Comparison of ENCODE assay signal across 25 cellular contexts in genomic region chr2:85283641-85284040, GRCh38.
"Had no signal": no experiment of that assay in that cellular context is flagged by ENCODE, and none has a peak within 500 bp of the region (broad histone marks: within the 10 kb centered on the region; RNA-seq: fewer than 3 reads in every experiment).

No MANE protein-coding gene starts in this region.

- H3K27ac ChIP-seq: dorsolateral prefrontal cortex, epithelial cell of prostate, gastrocnemius medialis, neutrophil, parathyroid adenoma, stomach, thyroid gland, vagina had no signal

- H3K4me3 Mint-ChIP-seq: naive thymus-derived CD8-positive, alpha-beta T cell; nephron progenitor cell; stimulated activated effector memory CD8-positive, alpha-beta T cell treated with anti-CD3 and anti-CD28 coated beads, Interleukin-12 subunit alpha, Interleukin-12 subunit beta, amount 100 ng/mL, for 72 hours had no signal

- H3K4me3 ChIP-seq: dorsolateral prefrontal cortex, gastrocnemius medialis, smooth muscle cell, stomach, thyroid gland, vagina had no signal

- ATAC-seq: esophagus mucosa; gastrocnemius medialis; left lobe of liver; naive thymus-derived CD8-positive, alpha-beta T cell; sciatic nerve; stimulated activated effector memory CD8-positive, alpha-beta T cell treated with anti-CD3 and anti-CD28 coated beads, Interleukin-12 subunit alpha, Interleukin-12 subunit beta, amount 100 ng/mL, for 72 hours had no signal

- H3K27me3 Mint-ChIP-seq: naive thymus-derived CD8-positive, alpha-beta T cell; progenitor cell of endocrine pancreas had no signal

- H3K36me3 Mint-ChIP-seq: naive thymus-derived CD8-positive, alpha-beta T cell; stimulated activated effector memory CD8-positive, alpha-beta T cell treated with anti-CD3 and anti-CD28 coated beads, Interleukin-12 subunit alpha, Interleukin-12 subunit beta, amount 100 ng/mL, for 72 hours had no signal

- DNase-seq: dorsolateral prefrontal cortex; effector CD4-positive, alpha-beta T cell; gastrocnemius medialis; head of caudate nucleus; kidney; mesenchymal stem cell; naive thymus-derived CD8-positive, alpha-beta T cell; nephron progenitor cell; stimulated activated CD4-positive, alpha-beta T cell treated with anti-CD3 and anti-CD28 coated beads, Interleukin-12 subunit alpha, Interleukin-12 subunit beta, amount 100 ng/mL, for 4 hours; stimulated activated CD4-positive, alpha-beta T cell treated with anti-CD3 and anti-CD28 coated beads, Interleukin-2, amount 100 ng/mL, for 24 hours; stimulated activated CD4-positive, alpha-beta T cell treated with anti-CD3 and anti-CD28 coated beads, Interleukin-4, amount 100 ng/mL, for 24 hours; stimulated activated naive CD4-positive, alpha-beta T cell treated with Interleukin-2 at 50 U/mL for 16 hours; stomach; thyroid gland; trophoblast cell had no signal

- H3K9ac ChIP-seq: parathyroid adenoma had no signal

- H3K9me3 ChIP-seq: gastrocnemius medialis, neutrophil, stomach, thyroid gland, vagina had no signal

- H3K27ac Mint-ChIP-seq: progenitor cell of endocrine pancreas; stimulated activated effector memory CD8-positive, alpha-beta T cell treated with anti-CD3 and anti-CD28 coated beads, Interleukin-12 subunit alpha, Interleukin-12 subunit beta, amount 100 ng/mL, for 72 hours had no signal

- H3K27me3 ChIP-seq: dorsolateral prefrontal cortex, gastrocnemius medialis, neutrophil, stomach, thyroid gland, vagina had no signal

- H3K9me3 Mint-ChIP-seq: naive thymus-derived CD8-positive, alpha-beta T cell; nephron progenitor cell; stimulated activated effector memory CD8-positive, alpha-beta T cell treated with anti-CD3 and anti-CD28 coated beads, Interleukin-12 subunit alpha, Interleukin-12 subunit beta, amount 100 ng/mL, for 72 hours had no signal

- H3K4me1 ChIP-seq: gastrocnemius medialis, parathyroid adenoma had no signal

- H3K36me3 ChIP-seq: neutrophil, stomach, vagina had no signal
